Comparison of ENCODE assay signal across 19 cellular contexts in the genomic region with DNA sequence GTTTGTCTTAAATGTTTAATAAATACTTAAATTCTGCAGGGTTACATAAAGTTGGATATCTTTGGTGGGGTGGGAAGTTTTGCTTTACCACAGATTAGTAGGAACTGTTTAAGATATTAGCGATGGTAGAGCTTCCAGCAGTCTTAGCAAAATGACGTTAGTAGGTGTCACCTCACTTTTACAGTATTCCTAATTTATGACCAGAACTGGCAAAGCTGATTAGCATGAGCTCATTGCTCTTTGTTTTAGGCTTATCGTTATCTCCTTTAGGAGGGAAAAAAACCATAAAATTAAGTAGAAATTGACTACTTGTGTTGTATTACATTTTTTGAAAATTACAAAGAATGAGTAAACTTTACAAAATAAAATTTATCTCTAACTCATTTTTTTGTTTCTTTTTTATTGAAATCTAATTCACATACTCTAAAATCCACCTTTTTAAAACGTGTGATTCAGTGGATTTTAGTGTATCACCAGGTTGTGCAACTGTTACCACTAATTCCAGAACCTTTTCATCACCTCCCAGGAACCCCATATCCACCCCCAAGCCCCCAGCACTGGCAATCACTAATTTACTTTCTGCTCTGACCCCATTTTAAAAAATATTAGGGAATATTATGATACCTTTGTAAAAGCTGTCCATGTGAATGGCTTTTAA.
A peak's percentile ranks its signal among the peaks of the same experiment; 100 is the strongest.
DNase-seq lines count a peak whose midpoint lies in the region; ATAC-seq and TF ChIP-seq lines count a peak whose summit lies in the region.
"Had no signal": no experiment of that assay in that cellular context is flagged by ENCODE, and none has a peak within 500 bp of the region (broad histone marks: within the 10 kb centered on the region; RNA-seq: fewer than 3 reads in every experiment).

No MANE protein-coding gene starts in this region.

- H3K36me3 ChIP-seq in cardiac muscle cell, result no peaks in the 10 kb centered on the region
- peaks cover 0 to 14% (median 0%) of the 10 kb centered on the region in 9 donors for H3K36me3 ChIP-seq in heart right ventricle
- H3K36me3 ChIP-seq in adipocyte (ENCODE audit: control insufficient read depth, insufficient read depth, low read length, severe bottlenecking), result peaks cover 24% of the 10 kb centered on the region
- H3K36me3 ChIP-seq in thoracic aorta, result no peaks in the 10 kb centered on the region
- H3K36me3 ChIP-seq in HAP-1 (replicated peaks), result no peaks in the 10 kb centered on the region

- ATAC-seq in heart right ventricle (no peak), thoracic aorta (ENCODE audit: insufficient number of reproducible peaks, low FRiP score, low read depth) (no peak)
- ATAC-seq: HCT116 had no signal

- H3K9me3 ChIP-seq in cardiac muscle cell (ENCODE audit: low read depth) (no peaks in the 10 kb centered on the region), heart right ventricle (no peaks in the 10 kb centered on the region), adipocyte (ENCODE audit: control insufficient read depth, low read length) (no peaks in the 10 kb centered on the region), thoracic aorta (no peaks in the 10 kb centered on the region), HAP-1 (no peaks in the 10 kb centered on the region)
- H3K9me3 ChIP-seq: BLaER1 treated with 17β-estradiol and CSF1 and Interleukin-3, amounts not matched to agents 10 nM and 100 nM; MG63 had no signal

- no peak overlapping the region for H3K4me3 ChIP-seq in cardiac muscle cell
- H3K4me3 ChIP-seq in heart right ventricle, result no peak overlapping the region
- H3K4me3 ChIP-seq in adipocyte (ENCODE audit: low read length), result no peak overlapping the region
- no peak overlapping the region for H3K4me3 ChIP-seq in fibroblast of mammary gland (ENCODE audit: control insufficient read depth, low read depth, low read length)
- no peak overlapping the region for H3K4me3 ChIP-seq in thoracic aorta
- no peak overlapping the region for H3K4me3 ChIP-seq in HAP-1
- H3K4me3 ChIP-seq: BLaER1 treated with 17β-estradiol and CSF1 and Interleukin-3, amounts not matched to agents 10 nM and 100 nM; MG63 had no signal

- in situ Hi-C loops in HAP-1 (cut with MboI; ENCODE audit: low sequenced_read_pairs), result loop anchor here (25.0 kb wide), 1 partner anchor 135 kb away; a partner anchor contains a TSS

- intact Hi-C loops in heart right ventricle (cut with DNase I), result loop anchor here in 7 of 10 donors (5.0 to 10.0 kb wide), 5 partner anchors 165 to 288 kb away; no protein-coding TSS in a partner anchor

- no peak for TF ChIP-seq CTCF in cardiac muscle cell (IDR thresholded peaks at IDR 0.05; ENCODE audit: low read depth, low read length)
- TF ChIP-seq CTCF in heart right ventricle (IDR thresholded peaks at IDR 0.05), result no peak
- no peak for TF ChIP-seq CTCF in fibroblast of mammary gland (conservative IDR thresholded peaks at IDR 0.05; ENCODE audit: control insufficient read depth, insufficient read depth, low read depth, low read length)
- no peak for TF ChIP-seq CTCF in thoracic aorta (IDR thresholded peaks at IDR 0.05)

- H3K4me1 ChIP-seq in cardiac muscle cell (ENCODE audit: low read depth) (peaks cover 49% of the 10 kb centered on the region), heart right ventricle (peaks cover 18 to 59% (median 39%) of the 10 kb centered on the region in 9 donors), adipocyte (ENCODE audit: control insufficient read depth, insufficient read depth, low read length) (peaks cover 50% of the 10 kb centered on the region), thoracic aorta (ENCODE audit: control insufficient read depth in 1 of 2, low read depth in 2 of 2) (peaks cover 28 to 71% of the 10 kb centered on the region in 2 donors), HAP-1 (peaks cover 9% of the 10 kb centered on the region)

- WGBS in heart right ventricle, 2 donors, result 80 to 85% methylated on average over 4 of the region's 4 CpGs

- H3K27me3 ChIP-seq in cardiac muscle cell (no peaks in the 10 kb centered on the region), heart right ventricle (no peaks in the 10 kb centered on the region), adipocyte (replicated peaks; ENCODE audit: control insufficient read depth, insufficient read depth, low read length) (no peaks in the 10 kb centered on the region), thoracic aorta (replicated peaks; ENCODE audit: insufficient read depth) (no peaks in the 10 kb centered on the region), HAP-1 (ENCODE audit: low read depth) (no peaks in the 10 kb centered on the region)
- H3K27me3 ChIP-seq: BLaER1 treated with 17β-estradiol and CSF1 and Interleukin-3, amounts not matched to agents 10 nM and 100 nM; MG63 had no signal

- DNase-seq in cardiac muscle cell (ENCODE audit: low read depth in 1 of 2, low spot score in 1 of 2), result no peak
- DNase-seq in heart right ventricle, result no peak
- DNase-seq in adipocyte (ENCODE audit: low read depth), result no peak
- peak; percentile 32 for DNase-seq in fibroblast of mammary gland (ENCODE audit: low read depth)
- no peak for DNase-seq in thoracic aorta (ENCODE audit: low spot score)
- DNase-seq in SW 1271 (lab: John Stamatoyannopoulos, UW), result no peak
- DNase-seq in HAP-1 (ENCODE audit: low spot score in 2 of 2), result no peak
- DNase-seq in HuH-7 (ENCODE audit: low spot score), result no peak
- DNase-seq: 8988T, DMS153, MG63, NCI-H1092 treated with DMSO at 0.1 percent for 48 hours, NCI-H1694, NCI-H226, NCI-H526 had no signal

- H3K27ac ChIP-seq in cardiac muscle cell, result peak overlapping the region; percentile 96
- H3K27ac ChIP-seq in heart right ventricle, result peak overlapping the region in 1 of 10 donors; percentile 3
- H3K27ac ChIP-seq in thoracic aorta, result peak overlapping the region; percentile 31 to 37
- H3K27ac ChIP-seq: KMS-11, RWPE1 had no signal

- peak overlapping the region; percentile 16 for H3K9ac ChIP-seq in adipocyte (ENCODE audit: low read length)
- H3K9ac ChIP-seq: KMS-11 had no signal
